ENCODE assay signal across 8 cellular contexts in the genomic region with DNA sequence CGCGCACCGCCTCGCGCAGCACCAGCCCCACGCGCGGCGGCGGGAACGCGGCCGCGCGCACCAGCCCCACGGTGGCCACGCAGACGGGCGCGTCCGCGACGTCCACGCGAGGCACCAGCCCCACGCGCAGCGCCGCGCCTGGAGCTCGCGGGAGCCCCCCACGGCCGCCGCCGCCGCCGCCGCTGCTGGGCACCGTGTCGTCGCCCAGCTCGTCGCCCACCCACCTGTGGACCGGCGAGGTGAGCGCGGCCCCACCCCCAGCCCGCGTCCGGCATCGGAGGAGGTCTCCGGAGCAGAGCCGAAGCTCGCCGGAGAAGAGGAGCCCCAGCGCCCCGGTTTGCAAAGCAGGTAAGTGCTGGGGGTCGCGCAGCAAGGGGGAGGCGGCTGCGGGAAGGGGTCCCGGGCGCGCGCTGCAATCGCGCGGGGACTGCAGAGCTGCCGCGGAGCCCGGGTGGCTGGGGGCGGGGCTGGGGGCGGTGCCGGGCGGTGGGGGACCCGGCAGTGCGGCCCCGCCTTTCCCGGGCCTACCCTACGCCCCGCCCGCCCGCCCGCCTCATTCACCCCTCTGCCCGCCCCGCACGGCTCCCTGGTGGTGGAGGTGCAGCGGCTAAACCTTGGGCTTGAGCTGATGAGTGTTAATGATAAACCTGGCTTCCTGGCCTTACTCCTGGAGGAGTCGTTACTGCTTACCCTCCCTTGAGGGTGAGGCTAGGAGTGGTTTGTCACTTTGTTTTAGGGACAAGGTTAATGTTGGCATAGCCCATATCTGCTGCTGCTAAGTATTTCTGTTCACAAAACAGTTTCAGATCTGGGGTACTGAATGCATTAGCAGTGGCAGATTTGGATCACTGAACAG. TPM values are rescaled to one million over a fixed set of nuclear protein-coding genes. Genes with fewer than 3 reads are reported as not detected.
DNase-seq lines count a peak whose midpoint lies in the region; ATAC-seq, FAIRE-seq and TF ChIP-seq lines count a peak whose summit lies in the region.

No MANE protein-coding gene starts in this region.

- peak; percentile 69 for ATAC-seq in GM18909 (IDR thresholded peaks at IDR 0.05; ENCODE audit: poor library complexity, unreplicated experiment)
- peak; percentile 52 for ATAC-seq in HG03135 (IDR thresholded peaks at IDR 0.05; ENCODE audit: unreplicated experiment)
- ATAC-seq in central memory CD8-positive, alpha-beta T cell (replicated peaks; ENCODE audit: extremely low read depth, poor library complexity, severe bottlenecking), result peak; percentile 52

- H4K20me1 ChIP-seq in keratinocyte (ENCODE audit: control insufficient read depth, extremely low read depth, insufficient read depth, low read length), result no peaks in the 10 kb centered on the region

- no peaks in the 10 kb centered on the region for H3K9me3 ChIP-seq in keratinocyte (ENCODE audit: control insufficient read depth, low read depth, low read length)

- peaks cover 32% of the 10 kb centered on the region for H3K4me1 ChIP-seq in keratinocyte (ENCODE audit: control insufficient read depth, extremely low read depth, insufficient read depth, low read length)

- H3K36me3 ChIP-seq in keratinocyte (ENCODE audit: control insufficient read depth in 2 of 2, extremely low read depth in 1 of 2, insufficient read depth in 2 of 2, low read length in 2 of 2), result no peaks in the 10 kb centered on the region

- H2AFZ ChIP-seq in keratinocyte (ENCODE audit: control insufficient read depth, low read length), result peak overlapping the region; percentile 98

- H3K4me3 ChIP-seq in AG10803 (ENCODE audit: low read length) (peak overlapping the region; percentile 75), keratinocyte (ENCODE audit: control insufficient read depth in 2 of 3, extremely low read depth in 1 of 3, insufficient read depth in 2 of 3, low read depth in 1 of 3, low read length in 3 of 3) (peak overlapping the region; percentile 69 to 91 (median 84))

- DNase-seq in AG10803 (ENCODE audit: low read depth) (peak; percentile 35), NCI-H2196 treated with DMSO at 0.1 percent for 48 hours (lab: John Stamatoyannopoulos, UW; ENCODE audit: unreplicated experiment) (peak; percentile 52), keratinocyte (ENCODE audit: low read depth, low spot score) (peak; percentile 5)
- DNase-seq in activated CD4-positive, CD25-positive, alpha-beta regulatory T cell treated with anti-CD3 and anti-CD28 coated beads, Interleukin-2, amount 50 U/mL, for 16 hours (ENCODE audit: low read depth, low spot score), result peak; percentile 68
- peak; percentile 55 to 60 for DNase-seq in central memory CD8-positive, alpha-beta T cell (ENCODE audit: low spot score in 2 of 2)
- peak; percentile 70 to 81 for DNase-seq in stimulated activated CD4-positive, alpha-beta T cell treated with anti-CD3 and anti-CD28 coated beads, Interleukin-15, amount 100 ng/mL, for 48 hours (ENCODE audit: low read depth in 2 of 2)

- H3K4me3 Mint-ChIP-seq in central memory CD8-positive, alpha-beta T cell, result peak overlapping the region; percentile 93

- peaks cover 36% of the 10 kb centered on the region for H3K4me1 Mint-ChIP-seq in central memory CD8-positive, alpha-beta T cell

- peak; percentile 62 for FAIRE-seq in keratinocyte (lab: Jason Lieb, UNC)

- peak overlapping the region; percentile 84 for H3K4me2 ChIP-seq in keratinocyte (ENCODE audit: control insufficient read depth, extremely low read depth, insufficient read depth, low read depth, low read length)

- H3K27me3 ChIP-seq in keratinocyte (ENCODE audit: control insufficient read depth, extremely low read depth, insufficient read depth, low read length), result no peaks in the 10 kb centered on the region

- no peaks in the 10 kb centered on the region for H3K9me3 Mint-ChIP-seq in central memory CD8-positive, alpha-beta T cell

- no peaks in the 10 kb centered on the region for H3K27me3 Mint-ChIP-seq in central memory CD8-positive, alpha-beta T cell

- peaks cover 2% of the 10 kb centered on the region for H3K79me2 ChIP-seq in keratinocyte (ENCODE audit: control insufficient read depth, insufficient read depth, low read length)

- H3K9ac ChIP-seq in keratinocyte (ENCODE audit: control insufficient read depth, extremely low read depth, insufficient read depth, low read length), result peak overlapping the region; percentile 81

- H3K36me3 Mint-ChIP-seq in central memory CD8-positive, alpha-beta T cell (ENCODE audit: insufficient read depth), result peaks cover 18% of the 10 kb centered on the region

- no peaks in the 10 kb centered on the region for H3K9me1 ChIP-seq in keratinocyte (ENCODE audit: control insufficient read depth, extremely low read depth, insufficient read depth, low read length)

- H3K27ac Mint-ChIP-seq in central memory CD8-positive, alpha-beta T cell (ENCODE audit: low read depth), result peak overlapping the region; percentile 89

- dilution Hi-C loops in keratinocyte (cut with MboI; ENCODE audit: extremely low pct_ligation_motif_present, low sequenced_read_pairs), result no loop called here

- peak overlapping the region; percentile 79 for H3K27ac ChIP-seq in keratinocyte (ENCODE audit: control insufficient read depth, insufficient read depth, low read length)

- no peak; the same call in 1 of the 2 replicates for TF ChIP-seq CTCF in AG10803 (conservative IDR thresholded peaks at IDR 0.05; ENCODE audit: low read length)
- TF ChIP-seq CTCF in keratinocyte (optimal IDR thresholded peaks at IDR 0.05 in 1 of 3, IDR thresholded peaks at IDR 0.05 in 1 of 3, conservative IDR thresholded peaks at IDR 0.05 in 1 of 3; ENCODE audit: extremely low read depth in 1 of 3, insufficient read depth in 2 of 3, low read length in 3 of 3), result no peak

RNA-seq across cellular contexts. Expression of a gene that starts 0.9 kb away (rescaled TPM):
- polyA plus RNA-seq in keratinocyte, result 0.94 to 1.9 TPM (median 1.3 TPM) in 3 replicates
- polyA plus RNA-seq in keratinocyte (2011; ENCODE audit: low read depth), result 2.5 TPM
- 1.4 and 1.8 TPM in 2 replicates for polyA plus RNA-seq in keratinocyte (2011; cell fraction: cytosol; rRNA removed)
- 2.3 TPM in 2 replicates for polyA plus RNA-seq in keratinocyte (2011; cell fraction: nucleus; rRNA removed)
- 1.8 and 2.2 TPM in 2 replicates for polyA plus RNA-seq in keratinocyte (2012; ENCODE audit: low replicate concordance)
- 1.9 to 2.8 TPM (median 2.0 TPM) in 3 replicates for polyA minus RNA-seq in keratinocyte
- polyA minus RNA-seq in keratinocyte (2011; cell fraction: cytosol; rRNA and poly(A)+ RNA removed), result 1.9 TPM
- 2.0 and 2.7 TPM in 2 replicates for polyA minus RNA-seq in keratinocyte (2011; cell fraction: nucleus; rRNA and poly(A)+ RNA removed)

Comparison
In these comparisons a context has a peak if more than half of its experiments do, and no peak if none do; other contexts are left out.
1. Peak in every context shown above with its lines: DNase-seq, ATAC-seq, H3K4me3 ChIP-seq and H3K27ac ChIP-seq.
2. DNase-seq: peak in every context shown above with its lines; median percentile 76 in stimulated activated CD4-positive, alpha-beta T cell treated with anti-CD3 and anti-CD28 coated beads, Interleukin-15, amount 100 ng/mL, for 48 hours; 68 in activated CD4-positive, CD25-positive, alpha-beta regulatory T cell treated with anti-CD3 and anti-CD28 coated beads, Interleukin-2, amount 50 U/mL, for 16 hours; 58 in central memory CD8-positive, alpha-beta T cell; 52 in NCI-H2196 treated with DMSO at 0.1 percent for 48 hours; 35 in AG10803; 5 in keratinocyte.